24 cellular contexts compared by ENCODE assay signal in genomic region chr5:77531297-77531696, GRCh38.
"Had no signal": no experiment of that assay in that cellular context is flagged by ENCODE, and none has a peak within 500 bp of the region (broad histone marks: within the 10 kb centered on the region; RNA-seq: fewer than 3 reads in every experiment).

No MANE protein-coding gene starts in this region.

- H3K27ac ChIP-seq: colonic mucosa, coronary artery, dorsolateral prefrontal cortex, epithelial cell of prostate, esophagus muscularis mucosa, esophagus squamous epithelium, foreskin keratinocyte, gastrocnemius medialis, gastroesophageal sphincter, heart left ventricle, heart right ventricle, hepatocyte had no signal

- H3K36me3 ChIP-seq: colonic mucosa, esophagus muscularis mucosa, esophagus squamous epithelium, gastrocnemius medialis, gastroesophageal sphincter, heart left ventricle, heart right ventricle had no signal

- DNase-seq: colonic mucosa; cortex of kidney; dermis blood vessel endothelial cell; dorsolateral prefrontal cortex; effector CD4-positive, alpha-beta T cell; effector CD8-positive, alpha-beta T cell; effector memory CD4-positive, alpha-beta T cell; effector memory CD8-positive, alpha-beta T cell; endodermal cell; erythroblast; esophagus squamous epithelium; foreskin fibroblast; foreskin keratinocyte; foreskin melanocyte; gastrocnemius medialis; glutamatergic neuron; head of caudate nucleus; heart left ventricle; heart right ventricle had no signal

- H3K9me3 ChIP-seq: colonic mucosa, esophagus muscularis mucosa, esophagus squamous epithelium, gastrocnemius medialis, gastroesophageal sphincter had no signal

- H3K4me1 ChIP-seq: colonic mucosa, esophagus muscularis mucosa, esophagus squamous epithelium, foreskin keratinocyte, gastrocnemius medialis, gastroesophageal sphincter, heart left ventricle, heart right ventricle had no signal

- H3K4me3 ChIP-seq: colonic mucosa, coronary artery, dorsolateral prefrontal cortex, esophagus muscularis mucosa, esophagus squamous epithelium, gastrocnemius medialis, gastroesophageal sphincter, heart left ventricle, heart right ventricle, hepatocyte had no signal
